In the genomic region with DNA sequence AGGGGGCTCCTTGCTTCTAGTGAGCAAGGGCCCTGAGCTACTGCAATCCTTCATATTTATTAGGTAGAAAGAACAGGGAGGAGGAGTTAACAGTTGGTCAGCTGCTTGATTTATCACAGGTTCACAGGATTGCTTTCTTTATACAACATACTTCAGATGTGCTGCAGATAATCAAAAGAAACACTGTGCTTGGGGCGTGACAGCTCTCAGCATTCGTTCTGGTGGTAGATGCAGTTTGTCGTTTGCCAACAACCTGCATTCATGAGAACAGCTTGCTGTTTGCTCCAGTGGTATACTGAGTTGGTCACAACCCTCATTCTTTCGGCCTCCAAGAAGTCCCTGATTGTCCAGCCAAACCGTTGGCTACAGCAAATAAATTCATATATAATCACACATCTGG, we compare ENCODE assay signal across 19 cellular contexts.
DNase-seq lines count a peak whose midpoint lies in the region; ATAC-seq, FAIRE-seq and TF ChIP-seq lines count a peak whose summit lies in the region.
"Had no signal": no experiment of that assay in that cellular context is flagged by ENCODE, and none has a peak within 500 bp of the region (broad histone marks: within the 10 kb centered on the region; RNA-seq: fewer than 3 reads in every experiment).

No MANE protein-coding gene starts in this region.

- CTCF ChIA-PET in HepG2 (lab: Yijun Ruan, JAX; ENCODE audit: low intra/inter-chr PET ratio, low total read pairs) = no interaction called here

- H3K9ac ChIP-seq in HepG2 (ENCODE audit: insufficient read depth, low read depth, low read length) = no peak overlapping the region
- H3K9ac ChIP-seq: GM23248 had no signal

- TF ChIP-seq CTCF in HepG2 (CRISPR knock-in tag; IDR thresholded peaks at IDR 0.05) = no peak
- TF ChIP-seq CTCF in right lobe of liver (IDR thresholded peaks at IDR 0.05) = no peak
- no peak for TF ChIP-seq CTCF in coronary artery (IDR thresholded peaks at IDR 0.05)

- H3K4me3 ChIP-seq in HepG2 (replicated peaks in 1 of 3; ENCODE audit: insufficient read depth in 1 of 3, low read depth in 2 of 3, low read length in 3 of 3) (no peak overlapping the region), right lobe of liver (no peak overlapping the region), coronary artery (no peak overlapping the region)
- H3K4me3 ChIP-seq: GM23248, HAP-1 had no signal

- no peak overlapping the region for H3K4me2 ChIP-seq in HepG2 (ENCODE audit: low read depth, low read length)

- WGBS in HepG2 (ENCODE audit: low lambda C conversion rate) = 92% methylated on average over 5 of the region's 5 CpGs
- WGBS in right lobe of liver (ENCODE audit: insufficient coverage, low coverage, low lambda C conversion rate, missing lambda C conversion rate) = 77% methylated on average over 3 of the region's 5 CpGs

- no peak for TF ChIP-seq POLR2A in HepG2 (IDR thresholded peaks at IDR 0.05; ENCODE audit: insufficient read depth in 1 of 2, low read depth in 2 of 2, low read length in 2 of 2)
- no peak for TF ChIP-seq POLR2A in right lobe of liver (IDR thresholded peaks at IDR 0.05)

- FAIRE-seq in HepG2 (lab: Jason Lieb, UNC) = no peak
- FAIRE-seq in urothelium cell line (lab: Jason Lieb, UNC) = peak; percentile 13
- FAIRE-seq: G401.6, GM12891, GM18507 had no signal

- peaks cover 0 to 1% of the 10 kb centered on the region in 2 experiments; a peak in 1 of 5 replicates for H3K27me3 ChIP-seq in HepG2 (ENCODE audit: control insufficient read depth in 1 of 2, insufficient read depth in 2 of 2, low read length in 2 of 2)
- no peaks in the 10 kb centered on the region for H3K27me3 ChIP-seq in right lobe of liver

- TF ChIP-seq EP300 in HepG2 (IDR thresholded peaks at IDR 0.05; ENCODE audit: low read depth in 2 of 2, low read length in 2 of 2) (no peak), HepG2 (CRISPR knock-in tag; IDR thresholded peaks at IDR 0.05; ENCODE audit: borderline replicate concordance) (no peak)

- H3K9me3 ChIP-seq in HepG2 (ENCODE audit: low read length) = peaks cover 10% of the 10 kb centered on the region
- H3K9me3 ChIP-seq in right lobe of liver = no peaks in the 10 kb centered on the region
- H3K9me3 ChIP-seq: BE2C, HAP-1 had no signal

- no peaks in the 10 kb centered on the region for H3K79me2 ChIP-seq in HepG2 (ENCODE audit: insufficient read depth, low read length)

- H2AFZ ChIP-seq in HepG2 (ENCODE audit: low read length) = no peak overlapping the region
- H2AFZ ChIP-seq: GM23248 had no signal

- POLR2A ChIA-PET in HepG2 (lab: Yijun Ruan, JAX) = interaction anchor here (1.6 kb wide), 1 partner anchor 9 kb away, joined by 6 read pairs; no protein-coding TSS in a partner anchor

- H3K36me3 ChIP-seq in HepG2 (replicated peaks in 1 of 2; ENCODE audit: control insufficient read depth in 1 of 2, insufficient read depth in 2 of 2, low read length in 2 of 2) (no peaks in the 10 kb centered on the region), right lobe of liver (no peaks in the 10 kb centered on the region)
- H3K36me3 ChIP-seq: BE2C, HAP-1 had no signal

- DNase-seq in HepG2 (ENCODE audit: low spot score) (no peak), right lobe of liver (no peak), left lobe of liver (ENCODE audit: low spot score) (peak; percentile 14), urothelium cell line (ENCODE audit: low spot score) (no peak), coronary artery (ENCODE audit: low spot score) (no peak), NOMO-1 (lab: John Stamatoyannopoulos, UW; ENCODE audit: unreplicated experiment in 2 of 2) (no peak)
- DNase-seq: BE2C; C1 segment of cervical spinal cord; CD4-positive, CD25-positive, alpha-beta regulatory T cell; CD8-positive, alpha-beta memory T cell; COR-L47; DMS 273 treated with DMSO at 0.1 percent for 48 hours; DND-41; EL; GM23248 had no signal

- H4K20me1 ChIP-seq in HepG2 (ENCODE audit: insufficient read depth, low read length) = no peaks in the 10 kb centered on the region

- BruUV-seq in HepG2 (replicated peaks; lab: Mats Ljungman, UMichigan) = no TSS peak

- intact Hi-C loops in HepG2 (cut with micrococcal nuclease; ENCODE audit: unreplicated experiment) = no loop called here
- intact Hi-C loops in right lobe of liver (cut with DNase I) = no loop called here

- H3K27ac ChIP-seq in HepG2 (ENCODE audit: extremely low read length, insufficient read depth, low read length) = peak overlapping the region; percentile 86
- H3K27ac ChIP-seq in right lobe of liver = no peak overlapping the region
- no peak overlapping the region for H3K27ac ChIP-seq in coronary artery
- H3K27ac ChIP-seq: GM23248 had no signal

- ATAC-seq in HepG2 (no peak), right lobe of liver (no peak), left lobe of liver (no peak)

- no peak for TF ChIP-seq RAD21 in HepG2 (CRISPR knock-in tag; IDR thresholded peaks at IDR 0.05)

- H3K4me1 ChIP-seq in HepG2 (ENCODE audit: insufficient read depth, low read length) (peaks cover 37% of the 10 kb centered on the region), right lobe of liver (peaks cover 0 to 16% (median 6%) of the 10 kb centered on the region in 4 donors)
- H3K4me1 ChIP-seq: BE2C, HAP-1 had no signal

- in situ Hi-C loops in HepG2 (cut with HindIII; ENCODE audit: extremely low pct_ligation_motif_present, low pct_unique_long_range_greater_than_20kb) = no loop called here

TF ChIP-seq in HepG2, 621 proteins besides CTCF, POLR2A, EP300 and RAD21 (continues in another document):
- TF ChIP-seq, protein P1, sequence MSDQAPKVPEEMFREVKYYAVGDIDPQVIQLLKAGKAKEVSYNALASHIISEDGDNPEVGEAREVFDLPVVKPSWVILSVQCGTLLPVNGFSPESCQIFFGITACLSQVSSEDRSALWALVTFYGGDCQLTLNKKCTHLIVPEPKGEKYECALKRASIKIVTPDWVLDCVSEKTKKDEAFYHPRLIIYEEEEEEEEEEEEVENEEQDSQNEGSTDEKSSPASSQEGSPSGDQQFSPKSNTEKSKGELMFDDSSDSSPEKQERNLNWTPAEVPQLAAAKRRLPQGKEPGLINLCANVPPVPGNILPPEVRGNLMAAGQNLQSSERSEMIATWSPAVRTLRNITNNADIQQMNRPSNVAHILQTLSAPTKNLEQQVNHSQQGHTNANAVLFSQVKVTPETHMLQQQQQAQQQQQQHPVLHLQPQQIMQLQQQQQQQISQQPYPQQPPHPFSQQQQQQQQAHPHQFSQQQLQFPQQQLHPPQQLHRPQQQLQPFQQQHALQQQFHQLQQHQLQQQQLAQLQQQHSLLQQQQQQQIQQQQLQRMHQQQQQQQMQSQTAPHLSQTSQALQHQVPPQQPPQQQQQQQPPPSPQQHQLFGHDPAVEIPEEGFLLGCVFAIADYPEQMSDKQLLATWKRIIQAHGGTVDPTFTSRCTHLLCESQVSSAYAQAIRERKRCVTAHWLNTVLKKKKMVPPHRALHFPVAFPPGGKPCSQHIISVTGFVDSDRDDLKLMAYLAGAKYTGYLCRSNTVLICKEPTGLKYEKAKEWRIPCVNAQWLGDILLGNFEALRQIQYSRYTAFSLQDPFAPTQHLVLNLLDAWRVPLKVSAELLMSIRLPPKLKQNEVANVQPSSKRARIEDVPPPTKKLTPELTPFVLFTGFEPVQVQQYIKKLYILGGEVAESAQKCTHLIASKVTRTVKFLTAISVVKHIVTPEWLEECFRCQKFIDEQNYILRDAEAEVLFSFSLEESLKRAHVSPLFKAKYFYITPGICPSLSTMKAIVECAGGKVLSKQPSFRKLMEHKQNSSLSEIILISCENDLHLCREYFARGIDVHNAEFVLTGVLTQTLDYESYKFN (CRISPR knock-in tag; conservative IDR thresholded peaks at IDR 0.05) = no peak
- TF ChIP-seq, protein P2, sequence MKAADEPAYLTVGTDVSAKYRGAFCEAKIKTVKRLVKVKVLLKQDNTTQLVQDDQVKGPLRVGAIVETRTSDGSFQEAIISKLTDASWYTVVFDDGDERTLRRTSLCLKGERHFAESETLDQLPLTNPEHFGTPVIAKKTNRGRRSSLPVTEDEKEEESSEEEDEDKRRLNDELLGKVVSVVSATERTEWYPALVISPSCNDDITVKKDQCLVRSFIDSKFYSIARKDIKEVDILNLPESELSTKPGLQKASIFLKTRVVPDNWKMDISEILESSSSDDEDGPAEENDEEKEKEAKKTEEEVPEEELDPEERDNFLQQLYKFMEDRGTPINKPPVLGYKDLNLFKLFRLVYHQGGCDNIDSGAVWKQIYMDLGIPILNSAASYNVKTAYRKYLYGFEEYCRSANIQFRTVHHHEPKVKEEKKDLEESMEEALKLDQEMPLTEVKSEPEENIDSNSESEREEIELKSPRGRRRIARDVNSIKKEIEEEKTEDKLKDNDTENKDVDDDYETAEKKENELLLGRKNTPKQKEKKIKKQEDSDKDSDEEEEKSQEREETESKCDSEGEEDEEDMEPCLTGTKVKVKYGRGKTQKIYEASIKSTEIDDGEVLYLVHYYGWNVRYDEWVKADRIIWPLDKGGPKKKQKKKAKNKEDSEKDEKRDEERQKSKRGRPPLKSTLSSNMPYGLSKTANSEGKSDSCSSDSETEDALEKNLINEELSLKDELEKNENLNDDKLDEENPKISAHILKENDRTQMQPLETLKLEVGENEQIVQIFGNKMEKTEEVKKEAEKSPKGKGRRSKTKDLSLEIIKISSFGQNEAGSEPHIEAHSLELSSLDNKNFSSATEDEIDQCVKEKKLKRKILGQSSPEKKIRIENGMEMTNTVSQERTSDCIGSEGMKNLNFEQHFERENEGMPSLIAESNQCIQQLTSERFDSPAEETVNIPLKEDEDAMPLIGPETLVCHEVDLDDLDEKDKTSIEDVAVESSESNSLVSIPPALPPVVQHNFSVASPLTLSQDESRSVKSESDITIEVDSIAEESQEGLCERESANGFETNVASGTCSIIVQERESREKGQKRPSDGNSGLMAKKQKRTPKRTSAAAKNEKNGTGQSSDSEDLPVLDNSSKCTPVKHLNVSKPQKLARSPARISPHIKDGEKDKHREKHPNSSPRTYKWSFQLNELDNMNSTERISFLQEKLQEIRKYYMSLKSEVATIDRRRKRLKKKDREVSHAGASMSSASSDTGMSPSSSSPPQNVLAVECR (CRISPR knock-in tag; IDR thresholded peaks at IDR 0.05; ENCODE audit: borderline replicate concordance) = 0 out of 2 replicates have a peak, but pooled peaks have one; percentile 18
- TF ChIP-seq FOXC1 (CRISPR knock-in tag; IDR thresholded peaks at IDR 0.05; ENCODE audit: borderline replicate concordance) = 0 out of 2 replicates have a peak, but pooled peaks have one; percentile 44
- TF ChIP-seq NCOA1 (CRISPR knock-in tag; IDR thresholded peaks at IDR 0.05) = 0 out of 2 replicates have a peak, but pooled peaks have one; percentile 39
- no peak for TF ChIP-seq MATR3 (CRISPR knock-in tag; IDR thresholded peaks at IDR 0.05)
- no peak for TF ChIP-seq AHR (CRISPR knock-in tag; IDR thresholded peaks at IDR 0.05)
